ENCODE assay signal across 1 cellular context in the genomic region with DNA sequence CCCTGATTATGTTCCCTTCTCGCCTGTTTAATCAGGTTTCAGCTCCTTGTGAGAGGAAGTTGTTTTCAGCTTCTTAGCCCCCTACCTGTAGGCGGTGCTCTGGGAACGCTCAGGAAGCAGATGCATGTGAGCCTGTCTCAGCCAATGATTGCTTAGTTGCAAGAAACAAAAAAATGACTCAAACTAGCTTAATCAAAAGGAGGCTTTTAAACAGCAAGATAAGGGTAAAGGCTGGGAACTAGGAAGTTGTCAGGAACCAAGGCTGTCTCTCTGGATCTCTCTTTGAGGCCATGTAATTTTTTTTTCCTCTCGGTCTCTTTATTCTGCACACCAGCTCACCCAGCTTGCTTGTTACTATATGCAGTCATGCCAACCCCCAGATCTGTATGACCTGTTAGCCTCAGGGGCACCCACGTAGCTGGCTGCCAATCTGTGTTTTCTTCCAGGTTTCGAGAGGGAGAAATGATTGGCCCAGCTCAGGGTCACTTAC.
TF ChIP-seq lines count a peak whose summit lies in the region.

No MANE protein-coding gene starts in this region.

TF ChIP-seq in K562, 482 proteins besides CTCF, POLR2A, EP300 and RAD21 (continued from another document):
- TF ChIP-seq, protein P1, sequence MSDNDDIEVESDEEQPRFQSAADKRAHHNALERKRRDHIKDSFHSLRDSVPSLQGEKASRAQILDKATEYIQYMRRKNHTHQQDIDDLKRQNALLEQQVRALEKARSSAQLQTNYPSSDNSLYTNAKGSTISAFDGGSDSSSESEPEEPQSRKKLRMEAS (CRISPR knock-in tag; IDR thresholded peaks at IDR 0.05), result no peak
- TF ChIP-seq BCOR (IDR thresholded peaks at IDR 0.05), result no peak
- peak; percentile 21; the same call in 1 of the 2 replicates for TF ChIP-seq L3MBTL2 (IDR thresholded peaks at IDR 0.05)
- TF ChIP-seq BMI1 (IDR thresholded peaks at IDR 0.05; ENCODE audit: low read length), result no peak
- TF ChIP-seq GABPB1 (CRISPR knock-in tag; IDR thresholded peaks at IDR 0.05), result no peak
- TF ChIP-seq ZC3H11A (IDR thresholded peaks at IDR 0.05; ENCODE audit: low read depth, low read length), result no peak
- no peak for TF ChIP-seq HNRNPK (IDR thresholded peaks at IDR 0.05; ENCODE audit: low read depth, low read length, poor library complexity, severe bottlenecking)
- TF ChIP-seq ZNF695 (CRISPR knock-in tag; IDR thresholded peaks at IDR 0.05), result no peak
- TF ChIP-seq, protein P2, sequence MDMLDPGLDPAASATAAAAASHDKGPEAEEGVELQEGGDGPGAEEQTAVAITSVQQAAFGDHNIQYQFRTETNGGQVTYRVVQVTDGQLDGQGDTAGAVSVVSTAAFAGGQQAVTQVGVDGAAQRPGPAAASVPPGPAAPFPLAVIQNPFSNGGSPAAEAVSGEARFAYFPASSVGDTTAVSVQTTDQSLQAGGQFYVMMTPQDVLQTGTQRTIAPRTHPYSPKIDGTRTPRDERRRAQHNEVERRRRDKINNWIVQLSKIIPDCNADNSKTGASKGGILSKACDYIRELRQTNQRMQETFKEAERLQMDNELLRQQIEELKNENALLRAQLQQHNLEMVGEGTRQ (CRISPR knock-in tag; IDR thresholded peaks at IDR 0.05), result peak; percentile 75
- TF ChIP-seq TCF3 (CRISPR knock-in tag; IDR thresholded peaks at IDR 0.05), result no peak
- peak; percentile 83 for TF ChIP-seq ZNF384 (IDR thresholded peaks at IDR 0.05; ENCODE audit: low read depth, low read length)
- TF ChIP-seq RBM14 (IDR thresholded peaks at IDR 0.05; ENCODE audit: borderline replicate concordance, insufficient read depth, low read depth, low read length), result no peak
- TF ChIP-seq ZNF3 (CRISPR knock-in tag; IDR thresholded peaks at IDR 0.05), result no peak
- TF ChIP-seq KAT8 (IDR thresholded peaks at IDR 0.05; ENCODE audit: low read depth), result no peak
- TF ChIP-seq ZFP30 (CRISPR knock-in tag; IDR thresholded peaks at IDR 0.05; ENCODE audit: borderline replicate concordance), result no peak
- peak in 1 of 2 experiments; percentile 33; a peak in 1 of 4 replicates for TF ChIP-seq TBL1XR1 (IDR thresholded peaks at IDR 0.05; ENCODE audit: low read length in 2 of 2)
- TF ChIP-seq CCNT2 (IDR thresholded peaks at IDR 0.05; ENCODE audit: borderline replicate concordance, extremely low read depth, insufficient read length, low read depth, low read length), result no peak
- no peak for TF ChIP-seq NR1H2 (CRISPR knock-in tag; IDR thresholded peaks at IDR 0.05)
- peak; percentile 50; the same call in 1 of the 2 replicates for TF ChIP-seq KLF16 (IDR thresholded peaks at IDR 0.05)
- TF ChIP-seq, protein P3, sequence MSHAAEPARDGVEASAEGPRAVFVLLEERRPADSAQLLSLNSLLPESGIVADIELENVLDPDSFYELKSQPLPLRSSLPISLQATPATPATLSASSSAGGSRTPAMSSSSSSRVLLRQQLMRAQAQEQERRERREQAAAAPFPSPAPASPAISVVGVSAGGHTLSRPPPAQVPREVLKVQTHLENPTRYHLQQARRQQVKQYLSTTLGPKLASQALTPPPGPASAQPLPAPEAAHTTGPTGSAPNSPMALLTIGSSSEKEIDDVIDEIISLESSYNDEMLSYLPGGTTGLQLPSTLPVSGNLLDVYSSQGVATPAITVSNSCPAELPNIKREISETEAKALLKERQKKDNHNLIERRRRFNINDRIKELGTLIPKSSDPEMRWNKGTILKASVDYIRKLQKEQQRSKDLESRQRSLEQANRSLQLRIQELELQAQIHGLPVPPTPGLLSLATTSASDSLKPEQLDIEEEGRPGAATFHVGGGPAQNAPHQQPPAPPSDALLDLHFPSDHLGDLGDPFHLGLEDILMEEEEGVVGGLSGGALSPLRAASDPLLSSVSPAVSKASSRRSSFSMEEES (CRISPR knock-in tag; IDR thresholded peaks at IDR 0.05), result no peak
- no peak for TF ChIP-seq ZNF224 (CRISPR knock-in tag; IDR thresholded peaks at IDR 0.05)
- TF ChIP-seq BRF1 (IDR thresholded peaks at IDR 0.05; ENCODE audit: borderline replicate concordance, extremely low read depth, insufficient read length), result no peak
- TF ChIP-seq, protein P4, sequence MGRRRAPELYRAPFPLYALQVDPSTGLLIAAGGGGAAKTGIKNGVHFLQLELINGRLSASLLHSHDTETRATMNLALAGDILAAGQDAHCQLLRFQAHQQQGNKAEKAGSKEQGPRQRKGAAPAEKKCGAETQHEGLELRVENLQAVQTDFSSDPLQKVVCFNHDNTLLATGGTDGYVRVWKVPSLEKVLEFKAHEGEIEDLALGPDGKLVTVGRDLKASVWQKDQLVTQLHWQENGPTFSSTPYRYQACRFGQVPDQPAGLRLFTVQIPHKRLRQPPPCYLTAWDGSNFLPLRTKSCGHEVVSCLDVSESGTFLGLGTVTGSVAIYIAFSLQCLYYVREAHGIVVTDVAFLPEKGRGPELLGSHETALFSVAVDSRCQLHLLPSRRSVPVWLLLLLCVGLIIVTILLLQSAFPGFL (CRISPR knock-in tag; IDR thresholded peaks at IDR 0.05), result no peak
- no peak for TF ChIP-seq TARDBP (IDR thresholded peaks at IDR 0.05)
- no peak for TF ChIP-seq TEAD1 (CRISPR knock-in tag; IDR thresholded peaks at IDR 0.05)
- TF ChIP-seq RNF2 (IDR thresholded peaks at IDR 0.05), result no peak
- TF ChIP-seq TSC22D4 (tag; IDR thresholded peaks at IDR 0.05), result no peak
- TF ChIP-seq, protein P5, sequence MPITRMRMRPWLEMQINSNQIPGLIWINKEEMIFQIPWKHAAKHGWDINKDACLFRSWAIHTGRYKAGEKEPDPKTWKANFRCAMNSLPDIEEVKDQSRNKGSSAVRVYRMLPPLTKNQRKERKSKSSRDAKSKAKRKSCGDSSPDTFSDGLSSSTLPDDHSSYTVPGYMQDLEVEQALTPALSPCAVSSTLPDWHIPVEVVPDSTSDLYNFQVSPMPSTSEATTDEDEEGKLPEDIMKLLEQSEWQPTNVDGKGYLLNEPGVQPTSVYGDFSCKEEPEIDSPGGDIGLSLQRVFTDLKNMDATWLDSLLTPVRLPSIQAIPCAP (CRISPR knock-in tag; IDR thresholded peaks at IDR 0.05; ENCODE audit: borderline replicate concordance), result no peak
- TF ChIP-seq, protein P6, sequence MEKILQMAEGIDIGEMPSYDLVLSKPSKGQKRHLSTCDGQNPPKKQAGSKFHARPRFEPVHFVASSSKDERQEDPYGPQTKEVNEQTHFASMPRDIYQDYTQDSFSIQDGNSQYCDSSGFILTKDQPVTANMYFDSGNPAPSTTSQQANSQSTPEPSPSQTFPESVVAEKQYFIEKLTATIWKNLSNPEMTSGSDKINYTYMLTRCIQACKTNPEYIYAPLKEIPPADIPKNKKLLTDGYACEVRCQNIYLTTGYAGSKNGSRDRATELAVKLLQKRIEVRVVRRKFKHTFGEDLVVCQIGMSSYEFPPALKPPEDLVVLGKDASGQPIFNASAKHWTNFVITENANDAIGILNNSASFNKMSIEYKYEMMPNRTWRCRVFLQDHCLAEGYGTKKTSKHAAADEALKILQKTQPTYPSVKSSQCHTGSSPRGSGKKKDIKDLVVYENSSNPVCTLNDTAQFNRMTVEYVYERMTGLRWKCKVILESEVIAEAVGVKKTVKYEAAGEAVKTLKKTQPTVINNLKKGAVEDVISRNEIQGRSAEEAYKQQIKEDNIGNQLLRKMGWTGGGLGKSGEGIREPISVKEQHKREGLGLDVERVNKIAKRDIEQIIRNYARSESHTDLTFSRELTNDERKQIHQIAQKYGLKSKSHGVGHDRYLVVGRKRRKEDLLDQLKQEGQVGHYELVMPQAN (IDR thresholded peaks at IDR 0.05; ENCODE audit: borderline replicate concordance), result no peak
- no peak for TF ChIP-seq HDAC1 (IDR thresholded peaks at IDR 0.05)
- TF ChIP-seq CCAR2 (IDR thresholded peaks at IDR 0.05; ENCODE audit: low read depth, low read length), result no peak
- no peak for TF ChIP-seq NFE2 (IDR thresholded peaks at IDR 0.05; ENCODE audit: low read depth)
- no peak for TF ChIP-seq ZNF780A (CRISPR knock-in tag; IDR thresholded peaks at IDR 0.05)
- TF ChIP-seq, protein P7, sequence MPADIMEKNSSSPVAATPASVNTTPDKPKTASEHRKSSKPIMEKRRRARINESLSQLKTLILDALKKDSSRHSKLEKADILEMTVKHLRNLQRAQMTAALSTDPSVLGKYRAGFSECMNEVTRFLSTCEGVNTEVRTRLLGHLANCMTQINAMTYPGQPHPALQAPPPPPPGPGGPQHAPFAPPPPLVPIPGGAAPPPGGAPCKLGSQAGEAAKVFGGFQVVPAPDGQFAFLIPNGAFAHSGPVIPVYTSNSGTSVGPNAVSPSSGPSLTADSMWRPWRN (IDR thresholded peaks at IDR 0.05; ENCODE audit: low read depth), result no peak
- no peak for TF ChIP-seq ZNF324 (CRISPR knock-in tag; IDR thresholded peaks at IDR 0.05)
- TF ChIP-seq RFX7 (CRISPR knock-in tag; IDR thresholded peaks at IDR 0.05), result no peak
- no peak for TF ChIP-seq ZSCAN29 (IDR thresholded peaks at IDR 0.05)
- TF ChIP-seq PHB (CRISPR knock-in tag; IDR thresholded peaks at IDR 0.05), result no peak
- 0 out of 2 replicates have a peak, but pooled peaks have one; percentile 10 for TF ChIP-seq CREM (IDR thresholded peaks at IDR 0.05; ENCODE audit: low read depth)
- TF ChIP-seq TFAM (CRISPR knock-in tag; conservative IDR thresholded peaks at IDR 0.05), result no peak
- no peak for TF ChIP-seq ZBTB1 (CRISPR knock-in tag; IDR thresholded peaks at IDR 0.05; ENCODE audit: borderline replicate concordance, low read depth)
- TF ChIP-seq CC2D1A (IDR thresholded peaks at IDR 0.05), result peak; percentile 26; the same call in 1 of the 2 replicates
- TF ChIP-seq STAG1 (CRISPR knock-in tag; IDR thresholded peaks at IDR 0.05; ENCODE audit: borderline replicate concordance), result peak; percentile 73; the same call in 1 of the 2 replicates
- no peak for TF ChIP-seq HNRNPLL (IDR thresholded peaks at IDR 0.05; ENCODE audit: low read depth, low read length, poor library complexity, severe bottlenecking)
- TF ChIP-seq NR2F6 (CRISPR knock-in tag; IDR thresholded peaks at IDR 0.05), result no peak
- TF ChIP-seq ZFX (CRISPR knock-in tag; IDR thresholded peaks at IDR 0.05), result no peak
- no peak for TF ChIP-seq HLTF (IDR thresholded peaks at IDR 0.05)
- TF ChIP-seq ASH1L (IDR thresholded peaks at IDR 0.05; ENCODE audit: borderline replicate concordance, low read depth, partially characterized antibody), result no peak
- TF ChIP-seq, protein P8, sequence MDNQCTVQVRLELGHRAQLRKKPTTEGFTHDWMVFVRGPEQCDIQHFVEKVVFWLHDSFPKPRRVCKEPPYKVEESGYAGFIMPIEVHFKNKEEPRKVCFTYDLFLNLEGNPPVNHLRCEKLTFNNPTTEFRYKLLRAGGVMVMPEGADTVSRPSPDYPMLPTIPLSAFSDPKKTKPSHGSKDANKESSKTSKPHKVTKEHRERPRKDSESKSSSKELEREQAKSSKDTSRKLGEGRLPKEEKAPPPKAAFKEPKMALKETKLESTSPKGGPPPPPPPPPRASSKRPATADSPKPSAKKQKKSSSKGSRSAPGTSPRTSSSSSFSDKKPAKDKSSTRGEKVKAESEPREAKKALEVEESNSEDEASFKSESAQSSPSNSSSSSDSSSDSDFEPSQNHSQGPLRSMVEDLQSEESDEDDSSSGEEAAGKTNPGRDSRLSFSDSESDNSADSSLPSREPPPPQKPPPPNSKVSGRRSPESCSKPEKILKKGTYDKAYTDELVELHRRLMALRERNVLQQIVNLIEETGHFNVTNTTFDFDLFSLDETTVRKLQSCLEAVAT (IDR thresholded peaks at IDR 0.05), result no peak
